In the genomic region with DNA sequence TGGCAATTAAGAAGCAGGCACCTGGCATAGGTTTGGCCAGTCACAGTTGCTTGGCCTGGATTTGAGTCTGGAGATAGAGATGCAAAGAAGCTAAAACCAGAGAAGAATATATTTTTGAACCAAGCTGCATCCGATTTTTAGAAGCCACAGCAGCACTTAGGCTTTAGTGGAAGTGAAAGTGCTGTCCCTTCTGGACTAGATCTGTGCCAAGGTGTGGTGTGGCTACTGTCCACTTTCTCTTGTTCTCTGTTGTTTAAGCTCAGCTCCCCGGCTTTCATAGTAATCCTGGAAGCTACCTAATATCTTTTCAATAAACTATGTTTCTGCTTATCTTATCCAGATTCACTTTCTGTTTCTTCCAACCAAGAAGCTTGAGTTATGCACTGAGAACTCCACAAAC, we compare ENCODE assay signal across 12 cellular contexts.
DNase-seq lines count a peak whose midpoint lies in the region; ATAC-seq and TF ChIP-seq lines count a peak whose summit lies in the region.
"Had no signal": no experiment of that assay in that cellular context is flagged by ENCODE, and none has a peak within 500 bp of the region (broad histone marks: within the 10 kb centered on the region; RNA-seq: fewer than 3 reads in every experiment).

No MANE protein-coding gene starts in this region.

- H4K91ac ChIP-seq in trophoblast cell (ENCODE audit: low read depth, low read length): peak overlapping the region; percentile 66

- peaks cover 9% of the 10 kb centered on the region for H3K79me1 ChIP-seq in trophoblast cell (ENCODE audit: low read length)

- H4K12ac ChIP-seq in trophoblast cell (ENCODE audit: low read depth, low read length): no peak overlapping the region

- CTCF ChIA-PET in Calu3 (lab: Charles Lee): no interaction called here

- H3K18ac ChIP-seq in trophoblast cell (ENCODE audit: low read length): no peak overlapping the region

- H3K23ac ChIP-seq in trophoblast cell (ENCODE audit: low read length): no peak overlapping the region

- H3K27ac ChIP-seq in trophoblast cell (ENCODE audit: low read depth, low read length): peak overlapping the region; percentile 73
- H3K27ac ChIP-seq in heart right ventricle: peak overlapping the region in 1 of 10 donors; percentile 54

- H3K4me1 Mint-ChIP-seq in activated naive CD8-positive, alpha-beta T cell treated with anti-CD3 and anti-CD28 coated beads for 36 hours: peaks cover 19% of the 10 kb centered on the region
- H3K4me1 Mint-ChIP-seq in Calu3 (ENCODE audit: low read depth, unreplicated experiment): peaks cover 20% of the 10 kb centered on the region
- H3K4me1 Mint-ChIP-seq: central memory CD8-positive, alpha-beta T cell had no signal

- intact Hi-C loops in Calu3 (cut with micrococcal nuclease; ENCODE audit: unreplicated experiment): no loop called here
- intact Hi-C loops in heart right ventricle (cut with DNase I): loop anchor here in 1 of 10 donors (5.0 kb wide), 1 partner anchor 156 kb away; no protein-coding TSS in a partner anchor

- no peak overlapping the region for H3K9ac ChIP-seq in trophoblast cell (ENCODE audit: low read length)

- H2AK5ac ChIP-seq in trophoblast cell (ENCODE audit: low read length): no peak overlapping the region

- WGBS in trophoblast cell (ENCODE audit: extremely low coverage, insufficient coverage, insufficient read length): no CpG with 5 or more reads among the region's 2 CpGs
- WGBS in heart right ventricle, 2 donors: 60 to 77% methylated on average over 2 of the region's 2 CpGs

- H3K79me2 ChIP-seq in trophoblast cell (ENCODE audit: control insufficient read depth, insufficient read depth, low read length, poor library complexity): no peaks in the 10 kb centered on the region

- peak overlapping the region; percentile 23 for H3K4me3 Mint-ChIP-seq in activated naive CD8-positive, alpha-beta T cell treated with anti-CD3 and anti-CD28 coated beads for 36 hours
- H3K4me3 Mint-ChIP-seq in Calu3 (ENCODE audit: low read depth, unreplicated experiment): no peak overlapping the region
- H3K4me3 Mint-ChIP-seq: central memory CD8-positive, alpha-beta T cell had no signal

- peaks cover 52% of the 10 kb centered on the region for H3K27me3 Mint-ChIP-seq in activated naive CD8-positive, alpha-beta T cell treated with anti-CD3 and anti-CD28 coated beads for 36 hours
- no peaks in the 10 kb centered on the region for H3K27me3 Mint-ChIP-seq in Calu3 (ENCODE audit: unreplicated experiment)
- H3K27me3 Mint-ChIP-seq: central memory CD8-positive, alpha-beta T cell had no signal

- H3K36me3 ChIP-seq in trophoblast cell (ENCODE audit: control insufficient read depth in 1 of 2, insufficient read depth in 2 of 2, low read length in 2 of 2): no peaks in the 10 kb centered on the region
- H3K36me3 ChIP-seq in heart right ventricle: no peaks in the 10 kb centered on the region

- H3K9me3 Mint-ChIP-seq in activated naive CD8-positive, alpha-beta T cell treated with anti-CD3 and anti-CD28 coated beads for 36 hours: peaks cover 7% of the 10 kb centered on the region
- H3K9me3 Mint-ChIP-seq in Calu3 (ENCODE audit: low read depth, unreplicated experiment): peaks cover 4% of the 10 kb centered on the region
- H3K9me3 Mint-ChIP-seq: naive B cell had no signal

- peak overlapping the region; percentile 72 for H2BK5ac ChIP-seq in trophoblast cell (ENCODE audit: low read depth, low read length, poor library complexity)

- peak overlapping the region; percentile 25 for H4K8ac ChIP-seq in trophoblast cell (ENCODE audit: low read depth, low read length)

- H3K4me1 ChIP-seq in trophoblast cell (ENCODE audit: control insufficient read depth in 1 of 2, insufficient read depth in 2 of 2, low read length in 2 of 2) (peaks cover 4% of the 10 kb centered on the region in 2 experiments), heart right ventricle (peaks cover 0 to 4% (median 0%) of the 10 kb centered on the region in 9 donors)

- BruUV-seq in Calu3 (replicated peaks; lab: Mats Ljungman, UMichigan): no TSS peak

- peak overlapping the region; percentile 96 for H2BK12ac ChIP-seq in trophoblast cell (ENCODE audit: low read length)

- no peak overlapping the region for H3K4me2 ChIP-seq in trophoblast cell (ENCODE audit: low read length)

- H3K14ac ChIP-seq in trophoblast cell (ENCODE audit: low read length): peak overlapping the region; percentile 29

- H3K36me3 Mint-ChIP-seq in activated naive CD8-positive, alpha-beta T cell treated with anti-CD3 and anti-CD28 coated beads for 36 hours: no peaks in the 10 kb centered on the region
- H3K36me3 Mint-ChIP-seq in Calu3 (ENCODE audit: insufficient read depth, unreplicated experiment): no peaks in the 10 kb centered on the region
- H3K36me3 Mint-ChIP-seq: naive B cell had no signal

- H3K9me3 ChIP-seq in trophoblast cell (ENCODE audit: insufficient read depth, low read depth, low read length): no peaks in the 10 kb centered on the region
- H3K9me3 ChIP-seq in heart right ventricle: no peaks in the 10 kb centered on the region

- H2AFZ ChIP-seq in trophoblast cell (ENCODE audit: insufficient read depth, low read length, poor library complexity): no peak overlapping the region

- TF ChIP-seq CTCF in Calu3 (IDR thresholded peaks at IDR 0.05; ENCODE audit: unreplicated experiment) (no peak), heart right ventricle (IDR thresholded peaks at IDR 0.05) (no peak)

- no peak overlapping the region for H3K4ac ChIP-seq in trophoblast cell (ENCODE audit: low read depth, low read length)

- H3K27me3 ChIP-seq in trophoblast cell (ENCODE audit: insufficient read depth, low read length): no peaks in the 10 kb centered on the region
- H3K27me3 ChIP-seq in heart right ventricle: peaks cover 0 to 4% (median 0%) of the 10 kb centered on the region in 7 donors

- peak overlapping the region; percentile 6 for H3K27ac Mint-ChIP-seq in activated naive CD8-positive, alpha-beta T cell treated with anti-CD3 and anti-CD28 coated beads for 36 hours
- H3K27ac Mint-ChIP-seq in Calu3 (ENCODE audit: unreplicated experiment): no peak overlapping the region

- ATAC-seq in GM18870 (IDR thresholded peaks at IDR 0.05; ENCODE audit: unreplicated experiment) (peak; percentile 31), HG03097 (IDR thresholded peaks at IDR 0.05; ENCODE audit: low FRiP score, unreplicated experiment) (peak; percentile 40), heart right ventricle (no peak)

- DNase-seq in activated naive CD8-positive, alpha-beta T cell treated with anti-CD3 and anti-CD28 coated beads for 36 hours: no peak
- no peak for DNase-seq in trophoblast cell
- no peak for DNase-seq in GDM1 (lab: John Stamatoyannopoulos, UW)
- DNase-seq in Calu3: no peak
- DNase-seq in heart right ventricle: no peak
- DNase-seq in nucleus accumbens (lab: John Stamatoyannopoulos, UW): no peak
- DNase-seq: head of caudate nucleus, naive B cell, NCI-H1694 treated with DMSO at 0.1 percent for 48 hours had no signal

- H3K4me3 ChIP-seq in trophoblast cell (ENCODE audit: low read depth, low read length): no peak overlapping the region
- no peak overlapping the region for H3K4me3 ChIP-seq in heart right ventricle

- peak overlapping the region; percentile 62 for H2BK120ac ChIP-seq in trophoblast cell (ENCODE audit: insufficient read depth, low read length, poor library complexity)

Comparison
In these comparisons a context has a peak if more than half of its experiments do, and no peak if none do; other contexts are left out.
1. ATAC-seq: peak in GM18870 (single experiment) and HG03097 (single experiment); none in heart right ventricle (0 of 8).